ENCODE assay signal across 15 cellular contexts in the genomic region with DNA sequence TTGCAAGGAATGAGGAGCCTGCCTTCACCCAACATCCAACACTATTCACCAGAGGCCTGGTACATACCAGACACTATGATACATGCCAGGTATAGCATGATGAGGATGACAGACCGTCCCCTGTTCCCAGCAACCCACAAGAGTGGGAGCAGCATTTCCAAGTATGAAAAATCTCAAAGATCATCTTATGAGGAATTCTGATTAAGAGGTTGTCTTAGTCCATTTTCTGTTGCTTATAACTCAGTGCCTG.
A peak's percentile ranks its signal among the peaks of the same experiment; 100 is the strongest.
DNase-seq lines count a peak whose midpoint lies in the region; ATAC-seq, FAIRE-seq and TF ChIP-seq lines count a peak whose summit lies in the region.
"Had no signal": no experiment of that assay in that cellular context is flagged by ENCODE, and none has a peak within 500 bp of the region (broad histone marks: within the 10 kb centered on the region; RNA-seq: fewer than 3 reads in every experiment).

No MANE protein-coding gene starts in this region.

- H3K9me3 Mint-ChIP-seq in WTC11: no peaks in the 10 kb centered on the region
- H3K9me3 Mint-ChIP-seq in T-helper 2 cell treated with Interferon-gamma antibody and Interleukin-4, amounts not matched to agents 5 μg/mL and 100 μg/mL, for 36 hours: no peaks in the 10 kb centered on the region
- H3K9me3 Mint-ChIP-seq: CD4-positive, alpha-beta T cell; CD8-positive, alpha-beta memory T cell had no signal

- no CpG with 5 or more reads among the region's 1 CpG for WGBS in mesendoderm (ENCODE audit: extremely low coverage, insufficient coverage, low lambda C conversion rate)

- no peaks in the 10 kb centered on the region for H3F3A ChIP-seq in Loucy (ENCODE audit: low read depth)

- H3K4me2 ChIP-seq in Loucy (ENCODE audit: low read depth, low read length, poor library complexity, severe bottlenecking) (no peak overlapping the region), mesendoderm (ENCODE audit: low read length) (no peak overlapping the region)
- H3K4me2 ChIP-seq: BLaER1 treated with 17β-estradiol and CSF1 and Interleukin-3, amounts not matched to agents 10 nM and 100 nM had no signal

- H3K36me3 ChIP-seq in left ventricle myocardium inferior: no peaks in the 10 kb centered on the region
- no peaks in the 10 kb centered on the region for H3K36me3 ChIP-seq in right atrium auricular region
- no peaks in the 10 kb centered on the region for H3K36me3 ChIP-seq in Loucy (ENCODE audit: insufficient read depth, low read length)
- no peaks in the 10 kb centered on the region for H3K36me3 ChIP-seq in mesendoderm (ENCODE audit: control insufficient read depth, insufficient read depth, low read length)
- H3K36me3 ChIP-seq: BE2C; BLaER1 treated with 17β-estradiol and CSF1 and Interleukin-3, amounts not matched to agents 10 nM and 100 nM had no signal

- POLR2A ChIA-PET in WTC11 (lab: Charles Lee): no interaction called here

- no peaks in the 10 kb centered on the region for H3K9me2 ChIP-seq in Loucy (replicated peaks; ENCODE audit: low read depth, low read length)

- no peaks in the 10 kb centered on the region for H3K4me1 Mint-ChIP-seq in WTC11
- H3K4me1 Mint-ChIP-seq in T-helper 2 cell treated with Interferon-gamma antibody and Interleukin-4, amounts not matched to agents 5 μg/mL and 100 μg/mL, for 36 hours (ENCODE audit: low read depth): peaks cover 1% of the 10 kb centered on the region
- H3K4me1 Mint-ChIP-seq: CD8-positive, alpha-beta memory T cell had no signal

- no peaks in the 10 kb centered on the region for H3K79me1 ChIP-seq in mesendoderm (ENCODE audit: low read length)

- no peak overlapping the region for H3K4me3 ChIP-seq in left ventricle myocardium inferior
- H3K4me3 ChIP-seq in right atrium auricular region: no peak overlapping the region
- H3K4me3 ChIP-seq in Loucy (ENCODE audit: low read length, poor library complexity, severe bottlenecking): no peak overlapping the region
- H3K4me3 ChIP-seq in mesendoderm (ENCODE audit: low read length): no peak overlapping the region
- H3K4me3 ChIP-seq: A549; BLaER1 treated with 17β-estradiol and CSF1 and Interleukin-3, amounts not matched to agents 10 nM and 100 nM; GM23248 had no signal

- H3K27me3 ChIP-seq in left ventricle myocardium inferior (ENCODE audit: low read depth) (peaks cover 4% of the 10 kb centered on the region), right atrium auricular region (no peaks in the 10 kb centered on the region), Loucy (ENCODE audit: insufficient read depth, low read length, poor library complexity, severe bottlenecking) (no peaks in the 10 kb centered on the region), mesendoderm (ENCODE audit: insufficient read depth, low read length, poor library complexity) (no peaks in the 10 kb centered on the region)
- H3K27me3 ChIP-seq: BE2C; BLaER1 treated with 17β-estradiol and CSF1 and Interleukin-3, amounts not matched to agents 10 nM and 100 nM had no signal

- no peak overlapping the region for H3K27ac Mint-ChIP-seq in WTC11
- H3K27ac Mint-ChIP-seq in T-helper 2 cell treated with Interferon-gamma antibody and Interleukin-4, amounts not matched to agents 5 μg/mL and 100 μg/mL, for 36 hours: no peak overlapping the region
- H3K27ac Mint-ChIP-seq: CD14-positive monocyte; CD4-positive, alpha-beta T cell; CD8-positive, alpha-beta memory T cell had no signal

- H3K9ac ChIP-seq in Loucy (ENCODE audit: low read depth, low read length, poor library complexity, severe bottlenecking) (no peak overlapping the region), mesendoderm (ENCODE audit: low read length) (no peak overlapping the region)
- H3K9ac ChIP-seq: BLaER1 treated with 17β-estradiol and CSF1 and Interleukin-3, amounts not matched to agents 10 nM and 100 nM; GM23248 had no signal

- no peak overlapping the region for H2BK5ac ChIP-seq in mesendoderm (ENCODE audit: low read length)

- no peak overlapping the region for H2AK5ac ChIP-seq in mesendoderm (ENCODE audit: low read length)

- no peak overlapping the region for H3K4me3 Mint-ChIP-seq in WTC11
- H3K4me3 Mint-ChIP-seq in T-helper 2 cell treated with Interferon-gamma antibody and Interleukin-4, amounts not matched to agents 5 μg/mL and 100 μg/mL, for 36 hours: no peak overlapping the region
- H3K4me3 Mint-ChIP-seq: CD14-positive monocyte; CD4-positive, alpha-beta T cell; CD8-positive, alpha-beta memory T cell had no signal

- H3K9me3 ChIP-seq in left ventricle myocardium inferior (replicated peaks): no peaks in the 10 kb centered on the region
- H3K9me3 ChIP-seq in right atrium auricular region: no peaks in the 10 kb centered on the region
- H3K9me3 ChIP-seq in Loucy (ENCODE audit: insufficient read depth, low read depth, low read length): no peaks in the 10 kb centered on the region
- H3K9me3 ChIP-seq: A549; BE2C; BLaER1 treated with 17β-estradiol and CSF1 and Interleukin-3, amounts not matched to agents 10 nM and 100 nM had no signal

- H3K27me3 Mint-ChIP-seq in WTC11 (ENCODE audit: low read depth): no peaks in the 10 kb centered on the region
- H3K27me3 Mint-ChIP-seq in T-helper 2 cell treated with Interferon-gamma antibody and Interleukin-4, amounts not matched to agents 5 μg/mL and 100 μg/mL, for 36 hours (ENCODE audit: low read depth): peaks cover 7% of the 10 kb centered on the region

- H2BK15ac ChIP-seq in mesendoderm (replicated peaks; ENCODE audit: low read depth): no peak overlapping the region

- peak overlapping the region; percentile 34 for H3K27ac ChIP-seq in left ventricle myocardium inferior (replicated peaks)
- peak overlapping the region in 1 of 2 donors; percentile 13 for H3K27ac ChIP-seq in right atrium auricular region
- no peak overlapping the region for H3K27ac ChIP-seq in mesendoderm (ENCODE audit: low read depth, low read length)
- H3K27ac ChIP-seq: A549; BLaER1 treated with 17β-estradiol and CSF1 and Interleukin-3, amounts not matched to agents 10 nM and 100 nM; GM23248 had no signal

- TF ChIP-seq CTCF in left ventricle myocardium inferior (IDR thresholded peaks at IDR 0.05; ENCODE audit: borderline replicate concordance) (no peak), right atrium auricular region (IDR thresholded peaks at IDR 0.05) (no peak), Loucy (conservative IDR thresholded peaks at IDR 0.05; ENCODE audit: low read length) (no peak), WTC11 (IDR thresholded peaks at IDR 0.05) (no peak), D721Med (IDR thresholded peaks at IDR 0.05; ENCODE audit: insufficient read depth, missing control alignments) (no peak)

- no peak overlapping the region for H3K56ac ChIP-seq in mesendoderm (ENCODE audit: low read length)

- DNase-seq in left ventricle myocardium inferior (no peak), right atrium auricular region (ENCODE audit: low spot score) (no peak), mesendoderm (no peak), WTC11 (ENCODE audit: low spot score) (no peak), D721Med (ENCODE audit: insufficient read length, low spot score) (no peak)
- no peak for DNase-seq in T-helper 2 cell treated with Interferon-gamma antibody and Interleukin-4, amounts not matched to agents 5 μg/mL and 100 μg/mL, for 36 hours (ENCODE audit: low spot score)

- H4K8ac ChIP-seq in mesendoderm (ENCODE audit: low read depth, low read length): peak overlapping the region; percentile 15

- no peaks in the 10 kb centered on the region for H3K79me2 ChIP-seq in Loucy (ENCODE audit: insufficient read depth, low read length)
- H3K79me2 ChIP-seq in mesendoderm (ENCODE audit: control insufficient read depth, insufficient read depth, low read length): no peaks in the 10 kb centered on the region

- H4K5ac ChIP-seq in mesendoderm (ENCODE audit: low read length): no peak overlapping the region

- CTCF ChIA-PET in WTC11 (lab: Charles Lee): interaction anchor here (0.6 to 2.4 kb wide), 45 partner anchors 8 to 835 kb away, joined by 3 to 33 read pairs (median 5); no protein-coding TSS in a partner anchor

- peak overlapping the region; percentile 39; the same call in 1 of the 2 replicates for H2AFZ ChIP-seq in Loucy (ENCODE audit: low read length)
- H2AFZ ChIP-seq: GM23248 had no signal

- H3K4me1 ChIP-seq in left ventricle myocardium inferior: peaks cover 27% of the 10 kb centered on the region
- peaks cover 0 to 23% of the 10 kb centered on the region in 2 donors for H3K4me1 ChIP-seq in right atrium auricular region
- H3K4me1 ChIP-seq in Loucy (ENCODE audit: insufficient read depth, low read length, poor library complexity, severe bottlenecking): no peaks in the 10 kb centered on the region
- H3K4me1 ChIP-seq in mesendoderm (ENCODE audit: control insufficient read depth, low read depth, low read length): no peaks in the 10 kb centered on the region
- H3K4me1 ChIP-seq: A549; BLaER1 treated with 17β-estradiol and CSF1 and Interleukin-3, amounts not matched to agents 10 nM and 100 nM had no signal

- no peak overlapping the region for H2BK120ac ChIP-seq in mesendoderm (ENCODE audit: low read depth, low read length)

- H3K4ac ChIP-seq in mesendoderm (ENCODE audit: low read depth, low read length): no peak overlapping the region

- ATAC-seq in HG03175 (IDR thresholded peaks at IDR 0.05; ENCODE audit: unreplicated experiment): peak; percentile 18
- no peak for ATAC-seq in WTC11

- no peak overlapping the region for H3K18ac ChIP-seq in mesendoderm (ENCODE audit: low read length)

- H3K23ac ChIP-seq in mesendoderm (ENCODE audit: low read length): no peak overlapping the region

- FAIRE-seq in D721Med (lab: Jason Lieb, UNC): no peak

- intact Hi-C loops in left ventricle myocardium inferior (cut with micrococcal nuclease): loop anchor here (5.0 to 10.0 kb wide), 2 partner anchors 98 to 326 kb away; no protein-coding TSS in a partner anchor

- H4K20me1 ChIP-seq in Loucy (ENCODE audit: insufficient read depth, low read length, poor library complexity, severe bottlenecking): no peaks in the 10 kb centered on the region
- H4K20me1 ChIP-seq: BLaER1 treated with 17β-estradiol and CSF1 and Interleukin-3, amounts not matched to agents 10 nM and 100 nM had no signal

- H3K36me3 Mint-ChIP-seq in WTC11: no peaks in the 10 kb centered on the region
- H3K36me3 Mint-ChIP-seq in T-helper 2 cell treated with Interferon-gamma antibody and Interleukin-4, amounts not matched to agents 5 μg/mL and 100 μg/mL, for 36 hours (ENCODE audit: low read depth): no peaks in the 10 kb centered on the region
- H3K36me3 Mint-ChIP-seq: CD14-positive monocyte; CD8-positive, alpha-beta memory T cell had no signal

TF ChIP-seq in WTC11, 78 proteins besides CTCF, POLR2A, EP300 and RAD21 (continues in another document):
- no peak for TF ChIP-seq ZNF671 (CRISPR knock-in tag; IDR thresholded peaks at IDR 0.05)
- TF ChIP-seq FOXK1 (CRISPR knock-in tag; IDR thresholded peaks at IDR 0.05): no peak
- TF ChIP-seq EMX1 (CRISPR knock-in tag; IDR thresholded peaks at IDR 0.05): no peak
